21 cellular contexts compared by ENCODE assay signal in genomic region chr2:68926782-68927181, GRCh38. TPM values are rescaled to one million over a fixed set of nuclear protein-coding genes. Genes with fewer than 3 reads are reported as not detected.
"Had no signal": no experiment of that assay in that cellular context is flagged by ENCODE, and none has a peak within 500 bp of the region (broad histone marks: within the 10 kb centered on the region; RNA-seq: fewer than 3 reads in every experiment).

No MANE protein-coding gene starts in this region.

- H3K9me3 ChIP-seq: gastrocnemius medialis, heart right ventricle, mucosa of descending colon, pancreas, sigmoid colon, stomach, uterus had no signal

- H3K4me3 ChIP-seq: gastrocnemius medialis, heart right ventricle, mucosa of descending colon, pancreas, sigmoid colon, stomach, uterus had no signal

- H3K27ac ChIP-seq: gastrocnemius medialis, heart right ventricle, pancreas, sigmoid colon, stomach, uterus had no signal

- FAIRE-seq: pancreas had no signal

- H3K36me3 ChIP-seq: gastrocnemius medialis, heart right ventricle, pancreas, sigmoid colon, stomach, uterus had no signal

- H3K4me1 ChIP-seq: gastrocnemius medialis, sigmoid colon, uterus had no signal

- DNase-seq: activated CD4-positive, alpha-beta T cell treated with anti-CD3 and anti-CD28 coated beads, Interleukin-2, amount 10 ng/mL, durations not matched to agents 24 days and 14 days; activated CD4-positive, CD25-positive, alpha-beta regulatory T cell; activated CD8-positive, alpha-beta memory T cell treated with anti-CD3 and anti-CD28 coated beads, Interleukin-2, amount 50 U/mL, for 4 hours; activated CD8-positive, alpha-beta T cell treated with anti-CD3 and anti-CD28 coated beads, Interleukin-2, amount 10 ng/mL, durations not matched to agents 7 days and 5 days; activated gamma-delta T cell; activated T-cell treated with anti-CD3 and anti-CD28 coated beads, Interleukin-2, amount 50 U/mL, for 48 hours; amniotic stem cell; gastrocnemius medialis; heart right ventricle; mucosa of descending colon; naive thymus-derived CD4-positive, alpha-beta T cell; pancreas; sigmoid colon; stimulated activated CD4-positive, alpha-beta T cell treated with anti-CD3 and anti-CD28 coated beads, Interleukin-2, amount 100 ng/mL, for 24 hours; stomach; uterus had no signal

- H3K27me3 ChIP-seq: gastrocnemius medialis, pancreas, stomach, uterus had no signal

- ATAC-seq: activated CD8-positive, alpha-beta T cell treated with anti-CD3 and anti-CD28 coated beads, Interleukin-2, amount 10 ng/mL, durations not matched to agents 7 days and 5 days; activated naive CD4-positive, alpha-beta T cell treated with anti-CD3 and anti-CD28 coated beads, Interleukin-2, amount 50 U/mL, for 72 hours; gastrocnemius medialis; heart right ventricle; left lobe of liver; mucosa of descending colon; naive thymus-derived CD4-positive, alpha-beta T cell; pancreas had no signal

RNA-seq across cellular contexts. Expression of gene GKN2, which starts 25.9 kb away (rescaled TPM):
- total RNA-seq: activated CD4-positive, alpha-beta T cell treated with anti-CD3 and anti-CD28 coated beads, Interleukin-2, amount 10 ng/mL, durations not matched to agents 24 days and 14 days; activated CD8-positive, alpha-beta T cell treated with anti-CD3 and anti-CD28 coated beads, Interleukin-2, amount 10 ng/mL, durations not matched to agents 7 days and 5 days; activated naive CD4-positive, alpha-beta T cell treated with anti-CD3 and anti-CD28 coated beads, Interleukin-2, amount 50 U/mL, for 72 hours; cerebellum; dermis microvascular lymphatic vessel endothelial cell; epithelial cell of proximal tubule; gastrocnemius medialis; heart right ventricle; left lobe of liver; mucosa of descending colon; naive thymus-derived CD4-positive, alpha-beta T cell; sigmoid colon; uterus had no signal
- polyA plus RNA-seq: heart right ventricle; naive thymus-derived CD4-positive, alpha-beta T cell had no signal

RNA-seq across cellular contexts. Expression of gene GKN1, which starts 47.7 kb away (rescaled TPM):
- total RNA-seq: activated CD4-positive, alpha-beta T cell treated with anti-CD3 and anti-CD28 coated beads, Interleukin-2, amount 10 ng/mL, durations not matched to agents 24 days and 14 days; activated CD8-positive, alpha-beta T cell treated with anti-CD3 and anti-CD28 coated beads, Interleukin-2, amount 10 ng/mL, durations not matched to agents 7 days and 5 days; activated naive CD4-positive, alpha-beta T cell treated with anti-CD3 and anti-CD28 coated beads, Interleukin-2, amount 50 U/mL, for 72 hours; cerebellum; dermis microvascular lymphatic vessel endothelial cell; epithelial cell of proximal tubule; gastrocnemius medialis; heart right ventricle; left lobe of liver; mucosa of descending colon; naive thymus-derived CD4-positive, alpha-beta T cell; sigmoid colon; uterus had no signal
- polyA plus RNA-seq: naive thymus-derived CD4-positive, alpha-beta T cell had no signal

RNA-seq across cellular contexts. Expression of gene BMP10, which starts 55.6 kb away (rescaled TPM):
- total RNA-seq: activated CD4-positive, alpha-beta T cell treated with anti-CD3 and anti-CD28 coated beads, Interleukin-2, amount 10 ng/mL, durations not matched to agents 24 days and 14 days; activated CD8-positive, alpha-beta T cell treated with anti-CD3 and anti-CD28 coated beads, Interleukin-2, amount 10 ng/mL, durations not matched to agents 7 days and 5 days; activated naive CD4-positive, alpha-beta T cell treated with anti-CD3 and anti-CD28 coated beads, Interleukin-2, amount 50 U/mL, for 72 hours; cerebellum; dermis microvascular lymphatic vessel endothelial cell; epithelial cell of proximal tubule; gastrocnemius medialis; naive thymus-derived CD4-positive, alpha-beta T cell; pancreas; sigmoid colon; uterus had no signal
- polyA plus RNA-seq: naive thymus-derived CD4-positive, alpha-beta T cell; pancreas; sigmoid colon; stomach had no signal
